In the genomic region with DNA sequence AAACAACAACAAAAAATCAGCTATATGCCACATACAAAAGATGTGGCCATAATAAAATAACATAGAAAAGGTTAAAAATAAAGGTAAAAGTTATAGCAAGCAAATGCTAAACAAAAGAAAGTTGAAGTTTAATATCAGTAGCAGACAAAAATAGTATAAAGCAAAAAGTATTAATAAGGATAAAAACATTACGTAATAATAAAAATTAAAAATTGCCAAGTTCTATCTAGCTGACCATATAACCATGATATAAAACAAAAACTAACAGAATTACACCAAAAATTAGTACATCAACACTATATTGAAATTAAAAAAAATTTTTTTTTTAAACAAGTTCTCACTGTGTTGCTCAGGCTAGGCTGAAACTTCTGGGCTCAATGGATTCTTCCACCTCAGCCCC, we compare ENCODE assay signal across 23 cellular contexts. TPM values are rescaled to one million over a fixed set of nuclear protein-coding genes. Genes with fewer than 3 reads are reported as not detected.
"Had no signal": no experiment of that assay in that cellular context is flagged by ENCODE, and none has a peak within 500 bp of the region (broad histone marks: within the 10 kb centered on the region; RNA-seq: fewer than 3 reads in every experiment).

No MANE protein-coding gene starts in this region.

- H3K4me1 ChIP-seq: psoas muscle, sigmoid colon had no signal

- ATAC-seq: natural killer cell; psoas muscle; right cardiac atrium; stimulated activated effector memory CD8-positive, alpha-beta T cell treated with anti-CD3 and anti-CD28 coated beads, Interleukin-12 subunit alpha, Interleukin-12 subunit beta, amount 100 ng/mL, for 72 hours had no signal

- H3K27me3 ChIP-seq: ovary, sigmoid colon, thyroid gland had no signal

- H3K9me3 ChIP-seq: esophagus squamous epithelium, ovary, psoas muscle, sigmoid colon, stomach, thyroid gland had no signal

- DNase-seq: dermis blood vessel endothelial cell; effector memory CD4-positive, alpha-beta T cell; erythroblast; esophagus squamous epithelium; foreskin melanocyte; hypothalamus; natural killer cell; occipital lobe; ovary; posterior cingulate gyrus; psoas muscle; right cardiac atrium; sigmoid colon; stimulated activated CD4-positive, alpha-beta T cell treated with anti-CD3 and anti-CD28 coated beads, Interleukin-2, amount 100 ng/mL, for 24 hours; stimulated activated CD4-positive, alpha-beta T cell treated with anti-CD3 and anti-CD28 coated beads, Interleukin-4, amount 100 ng/mL, for 24 hours; stimulated activated naive CD4-positive, alpha-beta T cell treated with Interleukin-2 at 50 U/mL for 16 hours; stomach; thyroid gland had no signal

- H3K27ac ChIP-seq: coronary artery, esophagus squamous epithelium, ovary, psoas muscle, sigmoid colon, stomach, thyroid gland had no signal

- FAIRE-seq: keratinocyte had no signal

- H3K4me3 ChIP-seq: coronary artery, esophagus squamous epithelium, lung, ovary, psoas muscle, sigmoid colon, stomach, thyroid gland had no signal

- H3K36me3 ChIP-seq: esophagus squamous epithelium, ovary, sigmoid colon, stomach, thyroid gland had no signal

RNA-seq across cellular contexts. Expression of gene NMNAT2, which starts 38.6 kb away (rescaled TPM):
- total RNA-seq: mononuclear cell, natural killer cell had no signal
